8 cellular contexts compared by ENCODE assay signal in genomic region chr2:176473177-176473576, GRCh38.
A peak's percentile ranks its signal among the peaks of the same experiment; 100 is the strongest.
DNase-seq lines count a peak whose midpoint lies in the region; ATAC-seq and TF ChIP-seq lines count a peak whose summit lies in the region.

No MANE protein-coding gene starts in this region.

- H3K27ac Mint-ChIP-seq in activated CD8-positive, alpha-beta T cell treated with anti-CD3 and anti-CD28 coated beads, Interleukin-2, amount 10 ng/mL, durations not matched to agents 7 days and 5 days: peak overlapping the region; percentile 77
- no peak overlapping the region for H3K27ac Mint-ChIP-seq in endodermal cell

- H3K27me3 ChIP-seq in left lung: no peaks in the 10 kb centered on the region
- no peaks in the 10 kb centered on the region for H3K27me3 ChIP-seq in endodermal cell (ENCODE audit: control insufficient read depth, insufficient read depth, low read length, poor library complexity, severe bottlenecking)

- H3K36me3 Mint-ChIP-seq in activated CD8-positive, alpha-beta T cell treated with anti-CD3 and anti-CD28 coated beads, Interleukin-2, amount 10 ng/mL, durations not matched to agents 7 days and 5 days (ENCODE audit: low read depth): peaks cover 2% of the 10 kb centered on the region
- no peaks in the 10 kb centered on the region for H3K36me3 Mint-ChIP-seq in endodermal cell (ENCODE audit: low read depth)

- H3K27me3 Mint-ChIP-seq in activated CD8-positive, alpha-beta T cell treated with anti-CD3 and anti-CD28 coated beads, Interleukin-2, amount 10 ng/mL, durations not matched to agents 7 days and 5 days (ENCODE audit: low read depth): peaks cover 5% of the 10 kb centered on the region
- H3K27me3 Mint-ChIP-seq in endodermal cell (ENCODE audit: insufficient read depth): peaks cover 15% of the 10 kb centered on the region

- TF ChIP-seq CTCF in left lung (IDR thresholded peaks at IDR 0.05) (no peak), endodermal cell (conservative IDR thresholded peaks at IDR 0.05) (no peak)

- CTCF ChIA-PET in activated CD8-positive, alpha-beta T cell treated with anti-CD3 and anti-CD28 coated beads, Interleukin-2, amount 10 ng/mL, durations not matched to agents 7 days and 5 days (lab: Charles Lee): interaction anchor here (0.9 to 3.5 kb wide), 6 partner anchors 8 to 81 kb away, joined by 3 to 18 read pairs (median 4); no protein-coding TSS in a partner anchor

- WGBS in endodermal cell (ENCODE audit: insufficient coverage in 1 of 2, insufficient read length in 1 of 2), 2 experiments: 93 to 100% methylated on average over 1 to 4 of the region's 4 CpGs

- no peaks in the 10 kb centered on the region for H3K9me3 Mint-ChIP-seq in activated CD8-positive, alpha-beta T cell treated with anti-CD3 and anti-CD28 coated beads, Interleukin-2, amount 10 ng/mL, durations not matched to agents 7 days and 5 days (ENCODE audit: insufficient read depth)
- no peaks in the 10 kb centered on the region for H3K9me3 Mint-ChIP-seq in endodermal cell

- no peak overlapping the region for H3K4me3 ChIP-seq in left lung
- H3K4me3 ChIP-seq in endodermal cell (ENCODE audit: low read length): no peak overlapping the region

- H3K36me3 ChIP-seq in left lung (no peaks in the 10 kb centered on the region), endodermal cell (ENCODE audit: control insufficient read depth, insufficient read depth, low read length) (no peaks in the 10 kb centered on the region)

- intact Hi-C loops in left lung (cut with DNase I): no loop called here

- H3K9ac ChIP-seq in endodermal cell (ENCODE audit: extremely low read depth, low read length, poor library complexity, severe bottlenecking): no peak overlapping the region

- H3K4me1 ChIP-seq in left lung: no peaks in the 10 kb centered on the region
- no peaks in the 10 kb centered on the region for H3K4me1 ChIP-seq in endodermal cell (ENCODE audit: control insufficient read depth, insufficient read depth, low read length)

- no peaks in the 10 kb centered on the region for H3K9me3 ChIP-seq in left lung
- no peaks in the 10 kb centered on the region for H3K9me3 ChIP-seq in endodermal cell (ENCODE audit: control insufficient read depth, low read length)

- peak overlapping the region; percentile 63 for H3K4me3 Mint-ChIP-seq in activated CD8-positive, alpha-beta T cell treated with anti-CD3 and anti-CD28 coated beads, Interleukin-2, amount 10 ng/mL, durations not matched to agents 7 days and 5 days
- H3K4me3 Mint-ChIP-seq in endodermal cell: no peak overlapping the region

- peak; percentile 20 for DNase-seq in activated CD4-positive, alpha-beta T cell treated with anti-CD3 and anti-CD28 coated beads for 48 hours
- no peak for DNase-seq in activated CD4-positive, alpha-beta T cell treated with anti-CD3 and anti-CD28 coated beads, Interleukin-2, amount 50 U/mL, for 48 hours
- DNase-seq in HT1080 (ENCODE audit: low read depth) (peak; percentile 20), left lung (no peak), cerebellar cortex (ENCODE audit: low spot score) (no peak), endodermal cell (no peak)
- DNase-seq in activated CD8-positive, alpha-beta T cell treated with anti-CD3 and anti-CD28 coated beads, Interleukin-2, amount 10 ng/mL, durations not matched to agents 7 days and 5 days: peak; percentile 44

- H3K4me1 Mint-ChIP-seq in activated CD8-positive, alpha-beta T cell treated with anti-CD3 and anti-CD28 coated beads, Interleukin-2, amount 10 ng/mL, durations not matched to agents 7 days and 5 days (ENCODE audit: low read depth): peaks cover 22% of the 10 kb centered on the region
- H3K4me1 Mint-ChIP-seq in endodermal cell: no peaks in the 10 kb centered on the region

- ATAC-seq in activated CD8-positive, alpha-beta T cell treated with anti-CD3 and anti-CD28 coated beads, Interleukin-2, amount 10 ng/mL, durations not matched to agents 7 days and 5 days: peak; percentile 93
- ATAC-seq in left lung (peak; percentile 74), HG02870 (IDR thresholded peaks at IDR 0.05; ENCODE audit: unreplicated experiment) (no peak)

- POLR2A ChIA-PET in activated CD8-positive, alpha-beta T cell treated with anti-CD3 and anti-CD28 coated beads, Interleukin-2, amount 10 ng/mL, durations not matched to agents 7 days and 5 days (lab: Charles Lee): no interaction called here

- H3K27ac ChIP-seq in left lung (no peak overlapping the region), endodermal cell (ENCODE audit: low read depth, low read length) (no peak overlapping the region)

Comparison
In these comparisons a context has a peak if more than half of its experiments do, and no peak if none do; other contexts are left out.
1. DNase-seq: peak in activated CD4-positive, alpha-beta T cell treated with anti-CD3 and anti-CD28 coated beads for 48 hours (single experiment), HT1080 (single experiment) and activated CD8-positive, alpha-beta T cell treated with anti-CD3 and anti-CD28 coated beads, Interleukin-2, amount 10 ng/mL, durations not matched to agents 7 days and 5 days (single experiment); none in activated CD4-positive, alpha-beta T cell treated with anti-CD3 and anti-CD28 coated beads, Interleukin-2, amount 50 U/mL, for 48 hours (0 of 2), left lung (0 of 2), cerebellar cortex (single experiment) and endodermal cell (single experiment).